10 cellular contexts compared by ENCODE assay signal in the genomic region with DNA sequence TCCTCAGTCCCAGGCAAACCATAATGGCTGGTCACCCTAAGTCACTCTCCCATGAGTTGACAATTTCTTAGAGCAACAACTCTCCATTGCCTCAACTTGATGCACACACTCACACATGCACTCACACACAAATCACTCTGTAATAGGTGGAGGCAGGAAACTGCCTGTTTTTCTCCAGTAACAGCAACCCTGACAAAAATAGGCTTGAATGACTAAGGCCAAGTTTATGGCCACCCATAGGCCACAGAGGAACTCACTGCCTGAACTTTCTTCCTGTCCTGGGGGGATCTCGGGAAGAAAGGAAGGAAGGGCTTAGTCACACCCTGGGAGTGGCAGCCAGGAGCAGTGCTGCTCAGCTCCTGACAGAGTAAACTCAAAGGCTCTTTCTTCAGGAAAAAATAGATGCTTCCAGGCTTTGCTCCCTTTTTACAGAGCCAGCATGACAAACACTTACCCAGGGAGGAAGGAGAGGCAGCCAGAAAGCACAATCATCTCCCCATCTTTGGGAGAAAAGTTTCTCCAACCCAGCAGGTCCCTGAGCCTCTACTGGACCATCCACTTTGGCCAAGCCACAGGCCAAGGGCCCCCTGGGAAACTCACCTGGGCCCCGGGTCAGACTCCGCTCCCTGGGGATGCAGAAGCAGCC. TPM values are rescaled to one million over a fixed set of nuclear protein-coding genes. Genes with fewer than 3 reads are reported as not detected.
A peak's percentile ranks its signal among the peaks of the same experiment; 100 is the strongest.
DNase-seq lines count a peak whose midpoint lies in the region; ATAC-seq, FAIRE-seq and TF ChIP-seq lines count a peak whose summit lies in the region.
"Had no signal": no experiment of that assay in that cellular context is flagged by ENCODE, and none has a peak within 500 bp of the region (broad histone marks: within the 10 kb centered on the region; RNA-seq: fewer than 3 reads in every experiment).

No MANE protein-coding gene starts in this region.

- peaks cover 31% of the 10 kb centered on the region for H3K9me3 Mint-ChIP-seq in Caco-2 (ENCODE audit: unreplicated experiment)
- no peaks in the 10 kb centered on the region for H3K9me3 Mint-ChIP-seq in activated naive CD4-positive, alpha-beta T cell treated with anti-CD3 and anti-CD28 coated beads, Interleukin-2, amount 10 ng/mL, durations not matched to agents 7 days and 5 days

- H3K27me3 ChIP-seq in Caco-2 (replicated peaks; ENCODE audit: control insufficient read depth, insufficient read depth, low read length) = no peaks in the 10 kb centered on the region
- H3K27me3 ChIP-seq in pancreas = no peaks in the 10 kb centered on the region

- no peak for TF ChIP-seq POLR2A in GM18505 (IDR thresholded peaks at IDR 0.05; ENCODE audit: borderline replicate concordance, extremely low read depth, insufficient read depth, insufficient read length)

- POLR2A ChIA-PET in Caco-2 (lab: Charles Lee) = no interaction called here

- CTCF ChIA-PET in Caco-2 (lab: Charles Lee) = interaction anchor here (0.9 to 1.6 kb wide), 2 partner anchors 27 to 52 kb away, joined by 6 read pairs; no protein-coding TSS in a partner anchor
- CTCF ChIA-PET in activated naive CD4-positive, alpha-beta T cell treated with anti-CD3 and anti-CD28 coated beads, Interleukin-2, amount 10 ng/mL, durations not matched to agents 7 days and 5 days (lab: Charles Lee) = interaction anchor here (0.6 kb wide), 1 partner anchor 52 kb away, joined by 3 read pairs; no protein-coding TSS in a partner anchor

- H3K9me3 ChIP-seq in Caco-2 (no peaks in the 10 kb centered on the region), pancreas (no peaks in the 10 kb centered on the region)

- peak in 3 of 4 donors; percentile 47 to 77 (median 52) for ATAC-seq in pancreas
- no peak for ATAC-seq in GM19463 (IDR thresholded peaks at IDR 0.05; ENCODE audit: unreplicated experiment)
- no peak for ATAC-seq in GM18505 (IDR thresholded peaks at IDR 0.05; ENCODE audit: unreplicated experiment)

- H3K36me3 Mint-ChIP-seq in Caco-2 (ENCODE audit: insufficient read depth, unreplicated experiment) = peaks cover 7% of the 10 kb centered on the region
- no peaks in the 10 kb centered on the region for H3K36me3 Mint-ChIP-seq in activated naive CD4-positive, alpha-beta T cell treated with anti-CD3 and anti-CD28 coated beads, Interleukin-2, amount 10 ng/mL, durations not matched to agents 7 days and 5 days

- DNase-seq in Caco-2 (peak in 1 of 2 experiments; percentile 49), RPMI7951 (ENCODE audit: low read depth) (peak; percentile 98), fibroblast of pulmonary artery (ENCODE audit: low read depth) (peak; percentile 87), pancreas (no peak), DMS79 (lab: John Stamatoyannopoulos, UW) (no peak)
- no peak for DNase-seq in activated naive CD4-positive, alpha-beta T cell treated with anti-CD3 and anti-CD28 coated beads, Interleukin-2, amount 10 ng/mL, durations not matched to agents 7 days and 5 days
- DNase-seq: OCI-M1 had no signal

- intact Hi-C loops in Caco-2 (cut with micrococcal nuclease; ENCODE audit: unreplicated experiment) = loop anchor here (1.0 kb wide), 1 partner anchor 52 kb away; no protein-coding TSS in a partner anchor
- intact Hi-C loops in pancreas (cut with DNase I) = no loop called here

- H3K4me1 Mint-ChIP-seq in Caco-2 (ENCODE audit: low read depth, unreplicated experiment) = peaks cover 40% of the 10 kb centered on the region
- no peaks in the 10 kb centered on the region for H3K4me1 Mint-ChIP-seq in activated naive CD4-positive, alpha-beta T cell treated with anti-CD3 and anti-CD28 coated beads, Interleukin-2, amount 10 ng/mL, durations not matched to agents 7 days and 5 days

- H3K4me1 ChIP-seq in Caco-2 (peaks cover 37% of the 10 kb centered on the region), pancreas (peaks cover 0 to 8% (median 0%) of the 10 kb centered on the region in 3 donors)

- no peak overlapping the region for H3K4me3 ChIP-seq in Caco-2 (ENCODE audit: low read depth, low read length)
- no peak overlapping the region for H3K4me3 ChIP-seq in fibroblast of pulmonary artery (replicated peaks; ENCODE audit: low read depth, low read length)
- H3K4me3 ChIP-seq in pancreas = no peak overlapping the region

- H3K36me3 ChIP-seq in Caco-2 (ENCODE audit: control insufficient read depth, insufficient read depth, low read length) (no peaks in the 10 kb centered on the region), pancreas (no peaks in the 10 kb centered on the region)

- 51 to 61% methylated on average over 3 of the region's 3 CpGs for WGBS in pancreas, 2 donors

- H3K27ac Mint-ChIP-seq in Caco-2 (ENCODE audit: unreplicated experiment) = peak overlapping the region; percentile 43
- H3K27ac Mint-ChIP-seq in activated naive CD4-positive, alpha-beta T cell treated with anti-CD3 and anti-CD28 coated beads, Interleukin-2, amount 10 ng/mL, durations not matched to agents 7 days and 5 days = no peak overlapping the region

- peak overlapping the region in 3 of 4 donors; percentile 13 to 39 (median 28) for H3K27ac ChIP-seq in pancreas

- no peak for FAIRE-seq in pancreas (lab: Jason Lieb, UNC)
- FAIRE-seq: frontal cortex had no signal

- H3K4me3 Mint-ChIP-seq in Caco-2 (ENCODE audit: unreplicated experiment) = peak overlapping the region; percentile 45
- H3K4me3 Mint-ChIP-seq in activated naive CD4-positive, alpha-beta T cell treated with anti-CD3 and anti-CD28 coated beads, Interleukin-2, amount 10 ng/mL, durations not matched to agents 7 days and 5 days = no peak overlapping the region

- TSS peak; percentile 50 for BruUV-seq in Caco-2 (replicated peaks; lab: Mats Ljungman, UMichigan)

- TF ChIP-seq CTCF in Caco-2 (IDR thresholded peaks at IDR 0.05; ENCODE audit: insufficient read depth in 1 of 2, low read depth in 1 of 2, low read length in 1 of 2, severe bottlenecking in 1 of 2, unreplicated experiment in 1 of 2) (no peak), fibroblast of pulmonary artery (IDR thresholded peaks at IDR 0.05; ENCODE audit: low read length, missing control alignments) (no peak), pancreas (IDR thresholded peaks at IDR 0.05) (no peak)

- no peaks in the 10 kb centered on the region for H3K27me3 Mint-ChIP-seq in Caco-2 (ENCODE audit: insufficient read depth, unreplicated experiment)
- peaks cover 11% of the 10 kb centered on the region for H3K27me3 Mint-ChIP-seq in activated naive CD4-positive, alpha-beta T cell treated with anti-CD3 and anti-CD28 coated beads, Interleukin-2, amount 10 ng/mL, durations not matched to agents 7 days and 5 days

RNA-seq across cellular contexts. Expression of a gene that starts 0.4 kb away (rescaled TPM):
- total RNA-seq in Caco-2 (2022) = 5.3 and 5.8 TPM in 2 replicates
- 9.3 and 13.0 TPM in 2 replicates for total RNA-seq in RPMI7951 (2014; rRNA removed; shearing (Covaris generic))
- total RNA-seq in pancreas = 1 to 10 TPM in 1 of 6 donors, under 1 TPM in 5; 0.06 to 1.2 (median 0.27) TPM
- polyA plus RNA-seq in pancreas = under 1 TPM; 0.23 to 0.31 TPM

Comparison
In these comparisons a context has a peak if more than half of its experiments do, and no peak if none do; other contexts are left out.
1. DNase-seq: peak in RPMI7951 (single experiment) and fibroblast of pulmonary artery (single experiment); none in pancreas (0 of 6), activated naive CD4-positive, alpha-beta T cell treated with anti-CD3 and anti-CD28 coated beads, Interleukin-2, amount 10 ng/mL, durations not matched to agents 7 days and 5 days (single experiment) and DMS79 (single experiment).
2. ATAC-seq: peak in pancreas (3 of 4); none in GM19463 (single experiment) and GM18505 (single experiment).